In genomic region chr22:28904211-28904808, GRCh38 we compare ENCODE assay signal across 12 cellular contexts. TPM values are rescaled to one million over a fixed set of nuclear protein-coding genes. Genes with fewer than 3 reads are reported as not detected.
DNase-seq lines count a peak whose midpoint lies in the region; TF ChIP-seq lines count a peak whose summit lies in the region.
"Had no signal": no experiment of that assay in that cellular context is flagged by ENCODE, and none has a peak within 500 bp of the region (broad histone marks: within the 10 kb centered on the region; RNA-seq: fewer than 3 reads in every experiment).

No MANE protein-coding gene starts in this region.

- peaks cover 34% of the 10 kb centered on the region for H3K4me1 ChIP-seq in ovary (ENCODE audit: insufficient read depth)

- 6 to 16% (median 7%) methylated on average over 7 of the region's 7 CpGs for WGBS in ovary, 3 donors

- no peak for TF ChIP-seq POLR2A in ovary (IDR thresholded peaks at IDR 0.05)

- intact Hi-C loops in ovary (cut with DNase I), result no loop called here

- DNase-seq in AG08395 (ENCODE audit: low spot score) (peak; percentile 36), amniotic epithelial cell (ENCODE audit: low read depth) (peak; percentile 43), foreskin melanocyte (peak; percentile 46), ovary (peak in 1 of 5 donors; percentile 14), NAMALWA (ENCODE audit: low spot score) (no peak), SIG-M5 (lab: John Stamatoyannopoulos, UW) (no peak), RPMI8226 (no peak)
- no peak for DNase-seq in activated effector memory CD4-positive, alpha-beta T cell treated with anti-CD3 and anti-CD28 coated beads, Interleukin-2, amount 50 U/mL, for 16 hours
- DNase-seq: AML-193; KBM-7; NCI-H526 treated with DMSO at 0.1 percent for 48 hours; stimulated activated CD4-positive, alpha-beta T cell treated with anti-CD3 and anti-CD28 coated beads, Interleukin-2, amount 100 ng/mL, for 24 hours had no signal

- H3K27me3 ChIP-seq in ovary, result no peaks in the 10 kb centered on the region

- no peaks in the 10 kb centered on the region for H3K9me3 ChIP-seq in ovary

- H3K36me3 ChIP-seq in ovary, result no peaks in the 10 kb centered on the region

- TF ChIP-seq CTCF in ovary (IDR thresholded peaks at IDR 0.05), result no peak

- H3K4me3 ChIP-seq in ovary, result no peak overlapping the region

- TF ChIP-seq EP300 in ovary (IDR thresholded peaks at IDR 0.05), result no peak

- H3K27ac ChIP-seq in ovary, result peak overlapping the region; percentile 25 to 68

RNA-seq across cellular contexts. Expression of gene ZNRF3, which starts 20.9 kb away (rescaled TPM):
- total RNA-seq in ovary, result 10 to 100 TPM; 11.1 to 24.3 (median 14.1) TPM
- polyA plus RNA-seq in ovary, result 1 to 10 TPM; 7.4 TPM

Comparison
In these comparisons a context has a peak if more than half of its experiments do, and no peak if none do; other contexts are left out.
1. DNase-seq: peak in AG08395 (single experiment), amniotic epithelial cell (single experiment) and foreskin melanocyte (single experiment); none in NAMALWA (single experiment), activated effector memory CD4-positive, alpha-beta T cell treated with anti-CD3 and anti-CD28 coated beads, Interleukin-2, amount 50 U/mL, for 16 hours (single experiment), SIG-M5 (single experiment) and RPMI8226 (single experiment).